Comparison of ENCODE assay signal across 26 cellular contexts in genomic region chr11:5335166-5335565, GRCh38. TPM values are rescaled to one million over a fixed set of nuclear protein-coding genes. Genes with fewer than 3 reads are reported as not detected.
"Had no signal": no experiment of that assay in that cellular context is flagged by ENCODE, and none has a peak within 500 bp of the region (broad histone marks: within the 10 kb centered on the region; RNA-seq: fewer than 3 reads in every experiment).

No MANE protein-coding gene starts in this region.

- DNase-seq: activated CD4-positive, alpha-beta T cell treated with anti-CD3 and anti-CD28 coated beads for 48 hours; activated CD4-positive, alpha-beta T cell treated with anti-CD3 and anti-CD28 coated beads, Interleukin-2, amount 50 U/mL, for 48 hours; activated CD8-positive, alpha-beta memory T cell treated with anti-CD3 and anti-CD28 coated beads, Interleukin-2, amount 10 ng/mL, durations not matched to agents 7 days and 5 days; activated effector memory CD4-positive, alpha-beta T cell treated with Interleukin-2 at 50 U/mL for 16 hours; activated naive CD4-positive, alpha-beta T cell; activated T-cell treated with anti-CD3 and anti-CD28 coated beads, Interleukin-2, amount 50 U/mL, for 24 hours; aorta; body of pancreas; Kasumi-1; NCI-H1105 treated with DMSO at 0.1 percent for 48 hours; NCI-H1436 treated with DMSO at 0.1 percent for 48 hours; NCI-H187; NCI-H2081; NCI-H446; NCI-H524; PC-9; SHP77 treated with DMSO at 0.1 percent for 48 hours; T-helper 9 cell had no signal

- H2AFZ ChIP-seq: PC-9 had no signal

- H3K27me3 Mint-ChIP-seq: activated CD8-positive, alpha-beta memory T cell treated with anti-CD3 and anti-CD28 coated beads, Interleukin-2, amount 10 ng/mL, durations not matched to agents 7 days and 5 days; central memory CD8-positive, alpha-beta T cell had no signal

- H3K27ac ChIP-seq: body of pancreas, PC-9 had no signal

- H3K4me3 Mint-ChIP-seq: activated CD8-positive, alpha-beta memory T cell treated with anti-CD3 and anti-CD28 coated beads, Interleukin-2, amount 10 ng/mL, durations not matched to agents 7 days and 5 days; activated naive CD4-positive, alpha-beta T cell treated with anti-CD3 and anti-CD28 coated beads, Interleukin-2, amount 50 U/mL, for 24 hours; activated T-cell treated with anti-CD3 and anti-CD28 coated beads, Interleukin-2, amount 50 U/mL, for 24 hours; activated T-helper 1 cell treated with anti-CD3 and anti-CD28 coated beads, Interleukin-12 subunit alpha, Interleukin-12 subunit beta, Interleukin-2, Interleukin-4 antibody, amounts not matched to agents 30 ng/mL and 10 ng/mL and 1 ng/mL, durations not matched to agents 14 hours and 24 hours and 36 hours; central memory CD8-positive, alpha-beta T cell; T-helper 1 cell treated with Interleukin-12 subunit alpha and Interleukin-12 subunit beta and Interleukin-4 antibody, amounts not matched to agents 30 μg/mL and 1 μg/mL, for 36 hours had no signal

- H3K4me3 ChIP-seq: body of pancreas, PC-9 had no signal

- ATAC-seq: activated CD4-positive, CD25-positive, alpha-beta regulatory T cell treated with anti-CD3 and anti-CD28 coated beads, Interleukin-2, amount 50 U/mL, for 24 hours; activated CD8-positive, alpha-beta memory T cell treated with anti-CD3 and anti-CD28 coated beads, Interleukin-2, amount 10 ng/mL, durations not matched to agents 7 days and 5 days; body of pancreas had no signal

- H3K27me3 ChIP-seq: body of pancreas had no signal

- H3K4me2 ChIP-seq: PC-9 had no signal

- H3K9me3 ChIP-seq: body of pancreas had no signal

- H3K4me1 ChIP-seq: body of pancreas had no signal

- H3K27ac Mint-ChIP-seq: activated CD8-positive, alpha-beta memory T cell treated with anti-CD3 and anti-CD28 coated beads, Interleukin-2, amount 10 ng/mL, durations not matched to agents 7 days and 5 days; activated naive CD4-positive, alpha-beta T cell treated with anti-CD3 and anti-CD28 coated beads, Interleukin-2, amount 50 U/mL, for 24 hours; activated T-cell treated with anti-CD3 and anti-CD28 coated beads, Interleukin-2, amount 50 U/mL, for 24 hours; activated T-helper 1 cell treated with anti-CD3 and anti-CD28 coated beads, Interleukin-12 subunit alpha, Interleukin-12 subunit beta, Interleukin-2, Interleukin-4 antibody, amounts not matched to agents 30 ng/mL and 10 ng/mL and 1 ng/mL, durations not matched to agents 14 hours and 24 hours and 36 hours; T-helper 1 cell treated with Interleukin-12 subunit alpha and Interleukin-12 subunit beta and Interleukin-4 antibody, amounts not matched to agents 30 μg/mL and 1 μg/mL, for 36 hours had no signal

- H3K4me1 Mint-ChIP-seq: activated CD8-positive, alpha-beta memory T cell treated with anti-CD3 and anti-CD28 coated beads, Interleukin-2, amount 10 ng/mL, durations not matched to agents 7 days and 5 days; activated naive CD4-positive, alpha-beta T cell treated with anti-CD3 and anti-CD28 coated beads, Interleukin-2, amount 50 U/mL, for 24 hours; central memory CD8-positive, alpha-beta T cell had no signal

- H3K9me3 Mint-ChIP-seq: activated naive CD4-positive, alpha-beta T cell treated with anti-CD3 and anti-CD28 coated beads, Interleukin-2, amount 50 U/mL, for 24 hours; activated T-helper 1 cell treated with anti-CD3 and anti-CD28 coated beads, Interleukin-12 subunit alpha, Interleukin-12 subunit beta, Interleukin-2, Interleukin-4 antibody, amounts not matched to agents 30 ng/mL and 10 ng/mL and 1 ng/mL, durations not matched to agents 14 hours and 24 hours and 36 hours; T-helper 1 cell treated with Interleukin-12 subunit alpha and Interleukin-12 subunit beta and Interleukin-4 antibody, amounts not matched to agents 30 μg/mL and 1 μg/mL, for 36 hours had no signal

- H3K36me3 Mint-ChIP-seq: activated CD8-positive, alpha-beta memory T cell treated with anti-CD3 and anti-CD28 coated beads, Interleukin-2, amount 10 ng/mL, durations not matched to agents 7 days and 5 days; activated naive CD4-positive, alpha-beta T cell treated with anti-CD3 and anti-CD28 coated beads, Interleukin-2, amount 50 U/mL, for 24 hours had no signal

- FAIRE-seq: bronchial epithelial cell, TTC549 had no signal

RNA-seq across cellular contexts. Expression of gene OR51B5, which starts 8.2 kb away (rescaled TPM):
- total RNA-seq: activated T-helper 1 cell treated with anti-CD3 and anti-CD28 coated beads, Interleukin-12 subunit alpha, Interleukin-12 subunit beta, Interleukin-2, Interleukin-4 antibody, amounts not matched to agents 30 ng/mL and 10 ng/mL and 1 ng/mL, durations not matched to agents 14 hours and 24 hours and 36 hours; body of pancreas; bronchial epithelial cell had no signal
- polyA plus RNA-seq: aorta had no signal

RNA-seq across cellular contexts. Expression of gene OR51B2, which starts 11.1 kb away (rescaled TPM):
- total RNA-seq: activated CD8-positive, alpha-beta memory T cell treated with anti-CD3 and anti-CD28 coated beads, Interleukin-2, amount 10 ng/mL, durations not matched to agents 7 days and 5 days; activated T-helper 1 cell treated with anti-CD3 and anti-CD28 coated beads, Interleukin-12 subunit alpha, Interleukin-12 subunit beta, Interleukin-2, Interleukin-4 antibody, amounts not matched to agents 30 ng/mL and 10 ng/mL and 1 ng/mL, durations not matched to agents 14 hours and 24 hours and 36 hours; aorta; bronchial epithelial cell; PC-9 had no signal
- polyA plus RNA-seq: aorta had no signal

RNA-seq across cellular contexts. Expression of gene OR51B6, which starts 16.1 kb away (rescaled TPM):
- total RNA-seq: activated CD8-positive, alpha-beta memory T cell treated with anti-CD3 and anti-CD28 coated beads, Interleukin-2, amount 10 ng/mL, durations not matched to agents 7 days and 5 days; activated T-helper 1 cell treated with anti-CD3 and anti-CD28 coated beads, Interleukin-12 subunit alpha, Interleukin-12 subunit beta, Interleukin-2, Interleukin-4 antibody, amounts not matched to agents 30 ng/mL and 10 ng/mL and 1 ng/mL, durations not matched to agents 14 hours and 24 hours and 36 hours; aorta; body of pancreas; bronchial epithelial cell; PC-9; SK-MEL-5 had no signal
- polyA plus RNA-seq: aorta had no signal

RNA-seq across cellular contexts. Expression of gene OR51B4, which starts 33.4 kb away (rescaled TPM):
- total RNA-seq: activated CD8-positive, alpha-beta memory T cell treated with anti-CD3 and anti-CD28 coated beads, Interleukin-2, amount 10 ng/mL, durations not matched to agents 7 days and 5 days; activated T-helper 1 cell treated with anti-CD3 and anti-CD28 coated beads, Interleukin-12 subunit alpha, Interleukin-12 subunit beta, Interleukin-2, Interleukin-4 antibody, amounts not matched to agents 30 ng/mL and 10 ng/mL and 1 ng/mL, durations not matched to agents 14 hours and 24 hours and 36 hours; aorta; bronchial epithelial cell; PC-9 had no signal
- polyA plus RNA-seq: aorta had no signal

RNA-seq across cellular contexts. Expression of gene OR51M1, which starts 48.4 kb away (rescaled TPM):
- total RNA-seq: activated CD8-positive, alpha-beta memory T cell treated with anti-CD3 and anti-CD28 coated beads, Interleukin-2, amount 10 ng/mL, durations not matched to agents 7 days and 5 days; activated T-helper 1 cell treated with anti-CD3 and anti-CD28 coated beads, Interleukin-12 subunit alpha, Interleukin-12 subunit beta, Interleukin-2, Interleukin-4 antibody, amounts not matched to agents 30 ng/mL and 10 ng/mL and 1 ng/mL, durations not matched to agents 14 hours and 24 hours and 36 hours; aorta; body of pancreas; bronchial epithelial cell; PC-9; SK-MEL-5 had no signal
- polyA plus RNA-seq: aorta had no signal
